Comparison of ENCODE assay signal across 9 cellular contexts in the genomic region with DNA sequence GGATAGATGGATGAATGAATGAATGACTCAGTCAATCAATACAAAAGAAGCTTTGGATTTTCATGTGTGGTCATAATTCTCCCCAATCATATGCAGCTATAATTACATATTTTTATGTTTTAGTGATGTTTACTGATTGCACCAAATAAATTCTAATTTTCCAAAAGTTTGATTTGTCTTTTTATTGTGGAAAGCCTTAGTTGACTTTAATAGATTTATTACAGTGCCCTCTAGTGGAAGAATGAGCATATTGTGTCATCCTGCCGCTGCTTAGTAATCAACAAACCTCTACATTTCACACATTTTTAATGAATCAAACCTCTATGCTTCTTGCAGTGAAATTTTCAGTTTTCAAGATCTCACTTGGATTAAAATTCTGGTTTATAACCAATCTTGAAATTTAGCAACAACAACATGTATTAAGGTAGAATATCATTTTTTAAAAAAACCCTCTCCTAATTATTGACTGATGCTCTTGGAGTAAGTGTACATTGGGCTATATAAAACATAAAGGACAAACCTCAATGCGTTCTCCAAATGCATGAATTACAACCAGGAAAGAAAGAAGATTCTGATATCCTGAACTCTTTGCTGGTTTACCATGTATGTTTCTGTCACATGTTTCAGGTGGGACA. TPM values are rescaled to one million over a fixed set of nuclear protein-coding genes. Genes with fewer than 3 reads are reported as not detected.
A peak's percentile ranks its signal among the peaks of the same experiment; 100 is the strongest.
DNase-seq lines count a peak whose midpoint lies in the region; ATAC-seq and TF ChIP-seq lines count a peak whose summit lies in the region.
"Had no signal": no experiment of that assay in that cellular context is flagged by ENCODE, and none has a peak within 500 bp of the region (broad histone marks: within the 10 kb centered on the region; RNA-seq: fewer than 3 reads in every experiment).

No MANE protein-coding gene starts in this region.

- H3F3A ChIP-seq in OCI-LY1 (ENCODE audit: insufficient read depth, low read length), result no peaks in the 10 kb centered on the region

- no peak overlapping the region for H3K4me3 ChIP-seq in AG10803 (ENCODE audit: low read length)
- no peak overlapping the region for H3K4me3 ChIP-seq in OCI-LY1 (ENCODE audit: low read depth, low read length, poor library complexity, severe bottlenecking)
- H3K4me3 ChIP-seq in tibial nerve, result no peak overlapping the region

- TF ChIP-seq CTCF in AG10803 (conservative IDR thresholded peaks at IDR 0.05; ENCODE audit: low read length) (peak; percentile 66), OCI-LY1 (IDR thresholded peaks at IDR 0.05; ENCODE audit: low read length) (peak; percentile 70), tibial nerve (IDR thresholded peaks at IDR 0.05) (peak; percentile 23 to 48 (median 36))

- no peak overlapping the region for H3K4me2 ChIP-seq in OCI-LY1 (ENCODE audit: low read length)

- TF ChIP-seq EP300 in tibial nerve (IDR thresholded peaks at IDR 0.05), result no peak

- no peaks in the 10 kb centered on the region for H3K4me1 Mint-ChIP-seq in activated naive CD8-positive, alpha-beta T cell treated with anti-CD3 and anti-CD28 coated beads, Interleukin-2, amount 50 U/mL, for 24 hours

- H3K4me3 Mint-ChIP-seq in activated naive CD8-positive, alpha-beta T cell treated with anti-CD3 and anti-CD28 coated beads, Interleukin-2, amount 50 U/mL, for 24 hours, result no peak overlapping the region

- no peaks in the 10 kb centered on the region for H3K79me2 ChIP-seq in OCI-LY1 (ENCODE audit: insufficient read depth, low read length)

- no peak overlapping the region for H3K9ac ChIP-seq in OCI-LY1 (ENCODE audit: low read length)

- no peak overlapping the region for H2AFZ ChIP-seq in OCI-LY1 (ENCODE audit: low read length)

- no peaks in the 10 kb centered on the region for H4K20me1 ChIP-seq in OCI-LY1 (ENCODE audit: insufficient read depth, low read length)

- no peaks in the 10 kb centered on the region for H3K4me1 ChIP-seq in OCI-LY1 (ENCODE audit: insufficient read depth, low read length, severe bottlenecking)
- no peaks in the 10 kb centered on the region for H3K4me1 ChIP-seq in tibial nerve

- H3K27ac ChIP-seq in OCI-LY1 (ENCODE audit: low read depth, low read length, poor library complexity, severe bottlenecking) (no peak overlapping the region), tibial nerve (no peak overlapping the region)

- H3K27me3 ChIP-seq in OCI-LY1 (ENCODE audit: insufficient read depth, low read length) (no peaks in the 10 kb centered on the region), tibial nerve (no peaks in the 10 kb centered on the region)

- no peaks in the 10 kb centered on the region for H3K9me2 ChIP-seq in OCI-LY1 (ENCODE audit: low read depth, low read length)

- no peak overlapping the region for H3K27ac Mint-ChIP-seq in activated naive CD8-positive, alpha-beta T cell treated with anti-CD3 and anti-CD28 coated beads, Interleukin-2, amount 50 U/mL, for 24 hours

- peaks cover 2% of the 10 kb centered on the region for H3K27me3 Mint-ChIP-seq in activated naive CD8-positive, alpha-beta T cell treated with anti-CD3 and anti-CD28 coated beads, Interleukin-2, amount 50 U/mL, for 24 hours

- 20 to 26% methylated on average over 2 of the region's 2 CpGs for WGBS in tibial nerve, 2 donors

- no peaks in the 10 kb centered on the region for H3K9me3 Mint-ChIP-seq in activated naive CD8-positive, alpha-beta T cell treated with anti-CD3 and anti-CD28 coated beads, Interleukin-2, amount 50 U/mL, for 24 hours

- H3K9me3 ChIP-seq in OCI-LY1 (ENCODE audit: low read length) (no peaks in the 10 kb centered on the region), tibial nerve (no peaks in the 10 kb centered on the region)

- H3K36me3 ChIP-seq in OCI-LY1 (ENCODE audit: insufficient read depth, low read length) (no peaks in the 10 kb centered on the region), tibial nerve (no peaks in the 10 kb centered on the region)

- peak; percentile 30 for DNase-seq in AG10803 (ENCODE audit: low read depth)
- peak; percentile 7 for DNase-seq in fibroblast of peridontal ligament (ENCODE audit: extremely low read depth)
- DNase-seq in tibial nerve (ENCODE audit: low spot score in 2 of 2), result no peak
- no peak for DNase-seq in activated naive CD8-positive, alpha-beta T cell treated with anti-CD3 and anti-CD28 coated beads, Interleukin-2, amount 50 U/mL, for 24 hours
- DNase-seq in central memory CD4-positive, alpha-beta T cell, result no peak
- DNase-seq in C1 segment of cervical spinal cord (lab: John Stamatoyannopoulos, UW), result no peak

- TF ChIP-seq POLR2A in tibial nerve (IDR thresholded peaks at IDR 0.05), result no peak

- no peaks in the 10 kb centered on the region for H3K36me3 Mint-ChIP-seq in activated naive CD8-positive, alpha-beta T cell treated with anti-CD3 and anti-CD28 coated beads, Interleukin-2, amount 50 U/mL, for 24 hours (ENCODE audit: low read depth)

- ATAC-seq in GM18868 (IDR thresholded peaks at IDR 0.05; ENCODE audit: unreplicated experiment), result peak; percentile 72
- ATAC-seq in activated naive CD8-positive, alpha-beta T cell treated with anti-CD3 and anti-CD28 coated beads, Interleukin-2, amount 50 U/mL, for 24 hours, result no peak

RNA-seq across cellular contexts. Expression of gene PNLIP, which starts 55.6 kb away (rescaled TPM):
- total RNA-seq in tibial nerve, result 10 to 100 TPM in 1 of 4 donors, 1 to 10 TPM in 3; 1.1 to 11.4 (median 2.7) TPM
- total RNA-seq: temporal lobe had no signal

Comparison
In these comparisons a context has a peak if more than half of its experiments do, and no peak if none do; other contexts are left out.
1. DNase-seq: peak in AG10803 (single experiment) and fibroblast of peridontal ligament (single experiment); none in tibial nerve (0 of 2), activated naive CD8-positive, alpha-beta T cell treated with anti-CD3 and anti-CD28 coated beads, Interleukin-2, amount 50 U/mL, for 24 hours (single experiment), central memory CD4-positive, alpha-beta T cell (single experiment) and C1 segment of cervical spinal cord (0 of 14).
2. Peak in every context shown above with its lines, with median percentiles within 50 percentile points of each other: CTCF ChIP-seq.